In genomic region chr5:150000261-150000989, GRCh38 we compare ENCODE assay signal across 1 cellular context.
TF ChIP-seq lines count a peak whose summit lies in the region.

HMGXB3 (plus strand) TSS chr5:150000739; CDS start chr5:150004853, 4,114 bp downstream.
TIGD6 (minus strand) TSS chr5:150000654; CDS start chr5:149996348, 4,306 bp downstream.

TF ChIP-seq in HEK293, 187 proteins besides CTCF, POLR2A, EP300 and RAD21 (continued from another document):
- TF ChIP-seq ZFHX2 (tag by site-specific recombination; conservative IDR thresholded peaks at IDR 0.05) = peak; percentile 54; the same call in 1 of the 2 replicates
- no peak; the same call in 1 of the 2 replicates for TF ChIP-seq ZNF449 (tag by site-specific recombination; IDR thresholded peaks at IDR 0.05)
TF ChIP-seq in HEK293: peak in this region for 54.
